Comparison of ENCODE assay signal across 23 cellular contexts in the genomic region with DNA sequence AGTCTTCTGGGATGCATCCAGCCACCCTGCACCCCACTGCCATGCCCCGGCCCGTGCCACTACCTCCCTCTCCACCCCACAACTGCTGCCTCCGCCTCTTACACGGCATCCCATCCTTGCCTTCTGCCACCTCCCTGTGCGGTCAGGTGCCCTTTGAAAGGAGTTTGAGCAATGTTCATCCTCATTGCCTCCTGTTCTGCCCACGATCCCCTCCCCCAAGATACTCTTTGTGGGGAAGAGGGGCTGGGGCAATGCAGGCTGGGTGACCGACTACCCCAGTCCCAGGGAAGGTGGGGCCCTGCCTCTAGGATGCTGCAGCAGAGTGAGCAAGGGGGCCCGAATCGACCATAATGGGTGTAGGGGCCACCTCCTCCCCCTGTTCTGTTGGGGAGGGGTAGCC. TPM values are rescaled to one million over a fixed set of nuclear protein-coding genes. Genes with fewer than 3 reads are reported as not detected.
"Had no signal": no experiment of that assay in that cellular context is flagged by ENCODE, and none has a peak within 500 bp of the region (broad histone marks: within the 10 kb centered on the region; RNA-seq: fewer than 3 reads in every experiment).

No MANE protein-coding gene starts in this region.

- H3K4me3 Mint-ChIP-seq: immature natural killer cell; memory B cell; natural killer cell treated with Interleukin-12 subunit alpha and Interleukin-12 subunit beta and Interleukin-15 and Interleukin-18, amount 100 ng/mL, for 72 hours; type B pancreatic cell had no signal

- H3K36me3 Mint-ChIP-seq: natural killer cell treated with Interleukin-12 subunit alpha and Interleukin-12 subunit beta and Interleukin-15 and Interleukin-18, amount 100 ng/mL, for 72 hours; type B pancreatic cell had no signal

- H3K4me1 ChIP-seq: colonic mucosa, esophagus squamous epithelium, gastroesophageal sphincter, left ventricle myocardium inferior, lower lobe of right lung, right atrium auricular region, sigmoid colon, thyroid gland had no signal

- FAIRE-seq: kidney, urothelium cell line had no signal

- ATAC-seq: gastroesophageal sphincter; left cardiac atrium; lower lobe of right lung; natural killer cell treated with Interleukin-12 subunit alpha and Interleukin-12 subunit beta and Interleukin-15 and Interleukin-18, amount 100 ng/mL, for 72 hours had no signal

- H3K27ac Mint-ChIP-seq: immature natural killer cell; memory B cell; natural killer cell treated with Interleukin-12 subunit alpha and Interleukin-12 subunit beta and Interleukin-15 and Interleukin-18, amount 100 ng/mL, for 72 hours; type B pancreatic cell had no signal

- H3K27me3 ChIP-seq: colonic mucosa, esophagus squamous epithelium, right atrium auricular region, sigmoid colon, thyroid gland had no signal

- H3K4me1 Mint-ChIP-seq: immature natural killer cell, memory B cell had no signal

- H3K36me3 ChIP-seq: colonic mucosa, right atrium auricular region, thyroid gland had no signal

- H3K4me3 ChIP-seq: colonic mucosa, esophagus squamous epithelium, gastroesophageal sphincter, left ventricle myocardium inferior, lower lobe of right lung, right atrium auricular region, sigmoid colon, skin epidermis, thyroid gland had no signal

- DNase-seq: colonic mucosa; dermis blood vessel endothelial cell; esophagus squamous epithelium; foreskin fibroblast; glutamatergic neuron; immature natural killer cell; kidney; left cardiac atrium; left ventricle myocardium inferior; lower lobe of right lung; midbrain; sigmoid colon; stimulated activated CD4-positive, alpha-beta T cell treated with anti-CD3 and anti-CD28 coated beads, Interleukin-2, amount 100 ng/mL, for 48 hours; stimulated activated naive CD4-positive, alpha-beta T cell treated with Interleukin-2 at 50 U/mL for 16 hours; thyroid gland had no signal

- H3K27me3 Mint-ChIP-seq: memory B cell, type B pancreatic cell had no signal

- H3K9me3 Mint-ChIP-seq: immature natural killer cell; memory B cell; natural killer cell treated with Interleukin-12 subunit alpha and Interleukin-12 subunit beta and Interleukin-15 and Interleukin-18, amount 100 ng/mL, for 72 hours; type B pancreatic cell had no signal

- H3K9me3 ChIP-seq: colonic mucosa, esophagus squamous epithelium, gastroesophageal sphincter, left ventricle myocardium inferior, lower lobe of right lung, neutrophil, right atrium auricular region, sigmoid colon, thyroid gland had no signal

- H3K27ac ChIP-seq: colonic mucosa, esophagus squamous epithelium, gastroesophageal sphincter, left ventricle myocardium inferior, lower lobe of right lung, neutrophil, right atrium auricular region, sigmoid colon, skin epidermis, thyroid gland had no signal

RNA-seq across cellular contexts. Expression of a gene that starts 8.4 kb away (rescaled TPM):
- total RNA-seq: sigmoid colon, thyroid gland had no signal
